10 cellular contexts compared by ENCODE assay signal in the genomic region with DNA sequence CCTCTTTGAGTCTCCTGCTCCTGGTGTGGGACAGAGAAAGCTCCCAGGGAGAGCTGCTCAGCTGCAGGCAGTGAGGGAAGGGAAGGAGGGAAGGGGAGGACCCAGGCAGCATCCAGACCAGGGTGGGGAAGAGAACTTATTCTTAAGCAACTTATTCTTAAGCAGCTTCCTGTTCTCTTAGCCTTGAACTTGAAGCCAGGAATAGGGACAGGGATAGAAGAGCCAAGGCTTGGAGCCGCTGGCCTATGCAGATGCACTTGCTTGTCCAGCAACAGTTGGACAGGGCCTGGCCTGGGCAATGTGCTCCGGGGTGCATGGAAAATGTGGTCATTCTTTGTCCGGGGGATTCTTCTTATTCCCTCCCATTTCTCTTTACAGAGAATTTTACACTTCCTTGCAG. TPM values are rescaled to one million over a fixed set of nuclear protein-coding genes. Genes with fewer than 3 reads are reported as not detected.
DNase-seq lines count a peak whose midpoint lies in the region; ATAC-seq and TF ChIP-seq lines count a peak whose summit lies in the region.
"Had no signal": no experiment of that assay in that cellular context is flagged by ENCODE, and none has a peak within 500 bp of the region (broad histone marks: within the 10 kb centered on the region; RNA-seq: fewer than 3 reads in every experiment).

No MANE protein-coding gene starts in this region.

- TF ChIP-seq CTCF in vagina (IDR thresholded peaks at IDR 0.05): no peak

- H3K27me3 ChIP-seq in vagina: no peaks in the 10 kb centered on the region

- no peak for TF ChIP-seq POLR2A in vagina (IDR thresholded peaks at IDR 0.05)

- DNase-seq in Right ventricle myocardium inferior (ENCODE audit: missing footprints) (no peak), cardiac septum (ENCODE audit: low spot score) (no peak), cerebellar cortex (ENCODE audit: low spot score) (peak; percentile 29), medulla oblongata (ENCODE audit: extremely low spot score) (peak; percentile 13), vagina (ENCODE audit: extremely low spot score in 2 of 2) (no peak), HPDE6-E6E7 (ENCODE audit: extremely low spot score) (no peak), NCI-H1048 (lab: John Stamatoyannopoulos, UW) (no peak)
- DNase-seq: effector CD8-positive, alpha-beta T cell; NCI-H1092 treated with DMSO at 0.1 percent for 48 hours had no signal

- H3K4me3 ChIP-seq in vagina: peak overlapping the region in 1 of 2 donors; percentile 9

- no peaks in the 10 kb centered on the region for H3K36me3 ChIP-seq in vagina

- intact Hi-C loops in Right ventricle myocardium inferior (cut with DNase I): no loop called here
- intact Hi-C loops in cardiac septum (cut with DNase I): no loop called here
- intact Hi-C loops in vagina (cut with DNase I): no loop called here

- peaks cover 30% of the 10 kb centered on the region for H3K4me1 ChIP-seq in vagina

- H3K9me3 ChIP-seq in vagina: no peaks in the 10 kb centered on the region

- H3K27ac ChIP-seq in vagina: peak overlapping the region; percentile 76

- ATAC-seq in Right ventricle myocardium inferior (peak; percentile 51), HG02678 (IDR thresholded peaks at IDR 0.05; ENCODE audit: unreplicated experiment) (no peak)

RNA-seq across cellular contexts. Expression of a gene that starts 31.4 kb away (rescaled TPM):
- total RNA-seq in Right ventricle myocardium inferior (22.0 TPM), cardiac septum (26.1 TPM), vagina (68.5 TPM)

Comparison
In these comparisons a context has a peak if more than half of its experiments do, and no peak if none do; other contexts are left out.
1. DNase-seq: peak in cerebellar cortex (single experiment) and medulla oblongata (single experiment); none in Right ventricle myocardium inferior (single experiment), cardiac septum (single experiment), vagina (0 of 2), HPDE6-E6E7 (single experiment) and NCI-H1048 (single experiment).